Comparison of ENCODE assay signal across 10 cellular contexts in the genomic region with DNA sequence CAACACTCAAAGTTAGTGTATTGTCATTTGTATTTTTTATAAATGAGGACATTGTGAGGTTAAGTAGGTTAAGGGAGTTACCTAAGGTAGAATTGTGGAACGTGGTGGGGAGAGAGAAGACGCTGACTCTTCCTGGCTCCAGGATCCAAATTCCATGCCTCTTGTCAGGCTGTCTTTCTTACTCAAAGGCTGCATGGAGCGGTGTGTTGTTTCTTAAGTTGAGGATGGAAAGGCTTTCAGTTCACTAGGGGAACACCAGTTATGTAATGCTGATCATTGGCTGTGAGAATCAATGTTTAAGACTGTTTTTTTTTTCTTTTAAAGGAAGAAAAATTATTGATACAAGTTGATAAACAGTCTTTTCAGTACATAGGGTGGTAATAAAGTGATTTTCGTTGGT. TPM values are rescaled to one million over a fixed set of nuclear protein-coding genes. Genes with fewer than 3 reads are reported as not detected.
DNase-seq lines count a peak whose midpoint lies in the region; ATAC-seq and TF ChIP-seq lines count a peak whose summit lies in the region.
"Had no signal": no experiment of that assay in that cellular context is flagged by ENCODE, and none has a peak within 500 bp of the region (broad histone marks: within the 10 kb centered on the region; RNA-seq: fewer than 3 reads in every experiment).

No MANE protein-coding gene starts in this region.

- WGBS in SK-N-SH (ENCODE audit: low lambda C conversion rate) = 84% methylated on average over 4 of the region's 4 CpGs

- H3K27ac Mint-ChIP-seq in HFFc6 = peak overlapping the region; percentile 96; the same call in 1 of the 2 replicates
- peak overlapping the region; percentile 87 for H3K27ac Mint-ChIP-seq in activated naive CD8-positive, alpha-beta T cell
- peak overlapping the region; percentile 98 for H3K27ac Mint-ChIP-seq in natural killer cell treated with Interleukin-12 subunit alpha and Interleukin-12 subunit beta and Interleukin-15 and Interleukin-18, amount 100 ng/mL, for 72 hours

- H3K4me3 Mint-ChIP-seq in HFFc6 = peak overlapping the region; percentile 97
- H3K4me3 Mint-ChIP-seq in activated naive CD8-positive, alpha-beta T cell = peak overlapping the region; percentile 94
- H3K4me3 Mint-ChIP-seq in natural killer cell treated with Interleukin-12 subunit alpha and Interleukin-12 subunit beta and Interleukin-15 and Interleukin-18, amount 100 ng/mL, for 72 hours = peak overlapping the region; percentile 90

- no peaks in the 10 kb centered on the region for H3F3A ChIP-seq in SK-N-SH (replicated peaks; ENCODE audit: insufficient read depth)

- H3K9me3 Mint-ChIP-seq in HFFc6 = no peaks in the 10 kb centered on the region
- no peaks in the 10 kb centered on the region for H3K9me3 Mint-ChIP-seq in activated naive CD8-positive, alpha-beta T cell (ENCODE audit: low read depth)
- H3K9me3 Mint-ChIP-seq in natural killer cell treated with Interleukin-12 subunit alpha and Interleukin-12 subunit beta and Interleukin-15 and Interleukin-18, amount 100 ng/mL, for 72 hours = no peaks in the 10 kb centered on the region

- H2AFZ ChIP-seq in SK-N-SH (ENCODE audit: low read depth) = no peak overlapping the region

- DNase-seq in SK-N-SH = no peak
- DNase-seq in HFFc6 = no peak
- no peak for DNase-seq in natural killer cell treated with Interleukin-12 subunit alpha and Interleukin-12 subunit beta and Interleukin-15 and Interleukin-18, amount 100 ng/mL, for 72 hours (ENCODE audit: low spot score)
- DNase-seq in DMS 273 (lab: John Stamatoyannopoulos, UW; ENCODE audit: unreplicated experiment) = no peak
- DNase-seq in omental fat pad (ENCODE audit: low spot score) = no peak
- DNase-seq: activated CD4-positive, alpha-beta T cell treated with anti-CD3 and anti-CD28 coated beads, Interleukin-2, amount 50 U/mL, for 1 hour had no signal

- H3K4me3 ChIP-seq in SK-N-SH (ENCODE audit: low read depth in 2 of 2, low read length in 1 of 2) = no peak overlapping the region

- ATAC-seq in SK-N-SH treated with all-trans-retinoic acid at 6 μM for 48 hours (no peak), omental fat pad (ENCODE audit: low FRiP score) (no peak), GM19395 (IDR thresholded peaks at IDR 0.05; ENCODE audit: unreplicated experiment) (no peak)
- ATAC-seq in natural killer cell treated with Interleukin-12 subunit alpha and Interleukin-12 subunit beta and Interleukin-15 and Interleukin-18, amount 100 ng/mL, for 72 hours = no peak

- no peaks in the 10 kb centered on the region for H3K9me3 ChIP-seq in SK-N-SH

- TF ChIP-seq CTCF in SK-N-SH (IDR thresholded peaks at IDR 0.05) (no peak), HFFc6 (IDR thresholded peaks at IDR 0.05) (no peak), omental fat pad (IDR thresholded peaks at IDR 0.05) (no peak)

- peaks cover 4% of the 10 kb centered on the region; the same call in 1 of the 2 replicates for H3K27me3 Mint-ChIP-seq in HFFc6 (ENCODE audit: insufficient read depth)
- H3K27me3 Mint-ChIP-seq in activated naive CD8-positive, alpha-beta T cell = no peaks in the 10 kb centered on the region
- no peaks in the 10 kb centered on the region for H3K27me3 Mint-ChIP-seq in natural killer cell treated with Interleukin-12 subunit alpha and Interleukin-12 subunit beta and Interleukin-15 and Interleukin-18, amount 100 ng/mL, for 72 hours

- no peak overlapping the region for H3K27ac ChIP-seq in SK-N-SH (ENCODE audit: low read depth in 2 of 2, low read length in 1 of 2)

- H3K36me3 ChIP-seq in SK-N-SH (replicated peaks in 1 of 2; ENCODE audit: control insufficient read depth in 1 of 2, insufficient read depth in 2 of 2, low read length in 1 of 2) = peaks cover 0 to 6% of the 10 kb centered on the region in 2 experiments

- H3K27me3 ChIP-seq in SK-N-SH (ENCODE audit: insufficient read depth) = no peaks in the 10 kb centered on the region

- H3K79me2 ChIP-seq in SK-N-SH (ENCODE audit: insufficient read depth) = peaks cover 81% of the 10 kb centered on the region

- H3K4me2 ChIP-seq in SK-N-SH = peak overlapping the region; percentile 96; the same call in 1 of the 2 replicates

- H3K36me3 Mint-ChIP-seq in HFFc6 (ENCODE audit: low read depth) = peaks cover 30% of the 10 kb centered on the region
- H3K36me3 Mint-ChIP-seq in activated naive CD8-positive, alpha-beta T cell = peaks cover 10% of the 10 kb centered on the region
- H3K36me3 Mint-ChIP-seq in natural killer cell treated with Interleukin-12 subunit alpha and Interleukin-12 subunit beta and Interleukin-15 and Interleukin-18, amount 100 ng/mL, for 72 hours = peaks cover 23% of the 10 kb centered on the region

- no peaks in the 10 kb centered on the region for H3K9me2 ChIP-seq in SK-N-SH

- no peak overlapping the region for H3K9ac ChIP-seq in SK-N-SH

- H3K4me1 ChIP-seq in SK-N-SH (ENCODE audit: control insufficient read depth in 1 of 2, insufficient read depth in 2 of 2, low read depth in 1 of 2, low read length in 1 of 2) = peaks cover 15 to 16% of the 10 kb centered on the region in 2 experiments; a peak in 3 of 4 replicates

- POLR2A ChIA-PET in SK-N-SH (lab: Yijun Ruan, JAX) = no interaction called here

- no peak for TF ChIP-seq EP300 in SK-N-SH (IDR thresholded peaks at IDR 0.05; ENCODE audit: borderline replicate concordance in 1 of 2, low read depth in 1 of 2, low read length in 1 of 2)

- peaks cover 58% of the 10 kb centered on the region for H3K4me1 Mint-ChIP-seq in HFFc6 (ENCODE audit: low read depth)
- peaks cover 58% of the 10 kb centered on the region for H3K4me1 Mint-ChIP-seq in activated naive CD8-positive, alpha-beta T cell (ENCODE audit: low read depth)
- peaks cover 52 to 61% of the 10 kb centered on the region in 2 donors for H3K4me1 Mint-ChIP-seq in natural killer cell treated with Interleukin-12 subunit alpha and Interleukin-12 subunit beta and Interleukin-15 and Interleukin-18, amount 100 ng/mL, for 72 hours (ENCODE audit: low read depth in 2 of 2)

- no peak for TF ChIP-seq RAD21 in SK-N-SH (IDR thresholded peaks at IDR 0.05; ENCODE audit: low read length)

- H4K20me1 ChIP-seq in SK-N-SH (ENCODE audit: insufficient read depth) = peaks cover 73% of the 10 kb centered on the region

- CTCF ChIA-PET in SK-N-SH (lab: Yijun Ruan, JAX) = interaction anchor here (0.8 kb wide), 1 partner anchor 16 kb away, joined by 3 read pairs; no protein-coding TSS in a partner anchor

TF ChIP-seq in SK-N-SH, 30 proteins besides CTCF, POLR2A, EP300 and RAD21 (continues in another document):
- TF ChIP-seq CHD2 (IDR thresholded peaks at IDR 0.05; ENCODE audit: low read length, partially characterized antibody) = no peak
- TF ChIP-seq, protein P1, sequence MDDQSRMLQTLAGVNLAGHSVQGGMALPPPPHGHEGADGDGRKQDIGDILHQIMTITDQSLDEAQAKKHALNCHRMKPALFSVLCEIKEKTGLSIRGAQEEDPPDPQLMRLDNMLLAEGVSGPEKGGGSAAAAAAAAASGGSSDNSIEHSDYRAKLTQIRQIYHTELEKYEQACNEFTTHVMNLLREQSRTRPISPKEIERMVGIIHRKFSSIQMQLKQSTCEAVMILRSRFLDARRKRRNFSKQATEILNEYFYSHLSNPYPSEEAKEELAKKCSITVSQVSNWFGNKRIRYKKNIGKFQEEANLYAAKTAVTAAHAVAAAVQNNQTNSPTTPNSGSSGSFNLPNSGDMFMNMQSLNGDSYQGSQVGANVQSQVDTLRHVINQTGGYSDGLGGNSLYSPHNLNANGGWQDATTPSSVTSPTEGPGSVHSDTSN (IDR thresholded peaks at IDR 0.05) = no peak
- no peak for TF ChIP-seq JUND (IDR thresholded peaks at IDR 0.05)

TF ChIP-seq in SK-N-SH treated with all-trans-retinoic acid at 6 μM for 48 hours, 23 proteins besides CTCF, POLR2A, EP300 and RAD21 (continues in another document):
- no peak for TF ChIP-seq PPARA (CRISPR knock-in tag; IDR thresholded peaks at IDR 0.05; ENCODE audit: borderline replicate concordance)

RNA-seq across cellular contexts. Expression of a gene that starts 2.9 kb away (rescaled TPM):
- 41.2 and 41.4 TPM in 2 replicates for polyA plus RNA-seq in SK-N-SH (2012; rRNA removed)
- 49.4 and 61.4 TPM in 2 replicates for polyA plus RNA-seq in SK-N-SH (2012; cell fraction: cytosol; rRNA removed)
- polyA plus RNA-seq in SK-N-SH (2012; cell fraction: nucleus; rRNA removed) = 17.6 and 20.2 TPM in 2 replicates
- total RNA-seq in HFFc6 (2021; fragmentation: NEBNext Ultra II Directional; extraction: Animal tissue kit (Norgen Biotek cat#: 25700)) = 10 to 100 TPM; 82.7 to 93.3 (median 88.7) TPM
- 100 to 1,000 TPM in 1 of 2 donors, 10 to 100 TPM in 1; 86.3 to 114 TPM for total RNA-seq in natural killer cell treated with Interleukin-12 subunit alpha and Interleukin-12 subunit beta and Interleukin-15 and Interleukin-18, amount 100 ng/mL, for 72 hours
- 10 to 100 TPM; 38.9 to 49.7 (median 44.0) TPM for total RNA-seq in omental fat pad

RNA-seq across cellular contexts. Expression of a gene that starts 19.1 kb away (rescaled TPM):
- polyA plus RNA-seq in SK-N-SH (2012; rRNA removed) = 0.02 TPM in 1 of 2 replicates, not detected in the other
- 0.01 TPM in 1 of 2 replicates, not detected in the other for polyA plus RNA-seq in SK-N-SH (2012; cell fraction: cytosol; rRNA removed)
- not detected in 2 replicates for polyA plus RNA-seq in SK-N-SH (2012; cell fraction: nucleus; rRNA removed)
- total RNA-seq in HFFc6 (2021; fragmentation: NEBNext Ultra II Directional; extraction: Animal tissue kit (Norgen Biotek cat#: 25700)) = under 1 TPM in 5 of 6 experiments, not detected in 1; 0.16 to 0.43 (median 0.29) TPM
- total RNA-seq in natural killer cell treated with Interleukin-12 subunit alpha and Interleukin-12 subunit beta and Interleukin-15 and Interleukin-18, amount 100 ng/mL, for 72 hours = 1 to 10 TPM in 1 of 2 donors, under 1 TPM in 1; 0.50 to 1.4 TPM
- under 1 TPM in 1 of 4 donors, not detected in 3; 0.31 TPM for total RNA-seq in omental fat pad
- total RNA-seq: skeletal muscle tissue had no signal

RNA-seq across cellular contexts. Expression of a gene that starts 59.4 kb away (rescaled TPM):
- 37.4 and 39.9 TPM in 2 replicates for polyA plus RNA-seq in SK-N-SH (2012; rRNA removed)
- 18.4 and 31.5 TPM in 2 replicates for polyA plus RNA-seq in SK-N-SH (2012; cell fraction: cytosol; rRNA removed)
- 56.0 and 94.8 TPM in 2 replicates for polyA plus RNA-seq in SK-N-SH (2012; cell fraction: nucleus; rRNA removed)
- total RNA-seq in HFFc6 (2021; fragmentation: NEBNext Ultra II Directional; extraction: Animal tissue kit (Norgen Biotek cat#: 25700)) = 10 to 100 TPM; 18.6 to 29.5 (median 20.0) TPM
- 10 to 100 TPM; 43.1 to 68.6 TPM for total RNA-seq in natural killer cell treated with Interleukin-12 subunit alpha and Interleukin-12 subunit beta and Interleukin-15 and Interleukin-18, amount 100 ng/mL, for 72 hours
- 10 to 100 TPM; 14.3 to 33.3 (median 17.1) TPM for total RNA-seq in omental fat pad
